Comparison of ENCODE assay signal across 26 cellular contexts in genomic region chr2:131011481-131011880, GRCh38.
"Had no signal": no experiment of that assay in that cellular context is flagged by ENCODE, and none has a peak within 500 bp of the region (broad histone marks: within the 10 kb centered on the region; RNA-seq: fewer than 3 reads in every experiment).

No MANE protein-coding gene starts in this region.

- H3K27me3 Mint-ChIP-seq: activated naive CD8-positive, alpha-beta T cell treated with anti-CD3 and anti-CD28 coated beads for 36 hours had no signal

- ATAC-seq: gastrocnemius medialis; left ventricle myocardium superior; stimulated activated naive CD8-positive, alpha-beta T cell treated with anti-CD3 and anti-CD28 coated beads, Interleukin-15, Interleukin-2, amounts not matched to agents 100 U/mL and 50 U/mL, for 24 hours; T-helper 17 cell had no signal

- H3K4me3 Mint-ChIP-seq: activated naive CD4-positive, alpha-beta T cell treated with anti-CD3 and anti-CD28 coated beads for 36 hours; activated naive CD8-positive, alpha-beta T cell treated with anti-CD3 and anti-CD28 coated beads for 36 hours; activated T-helper 1 cell treated with anti-CD3 and anti-CD28 coated beads, Interleukin-12 subunit alpha, Interleukin-12 subunit beta, Interleukin-2, Interleukin-4 antibody, amounts not matched to agents 30 ng/mL and 10 ng/mL and 1 ng/mL, durations not matched to agents 14 hours and 24 hours and 36 hours; mesothelial cell of epicardium; T-helper 17 cell had no signal

- H3K36me3 Mint-ChIP-seq: mesothelial cell of epicardium, naive B cell had no signal

- H3K4me1 ChIP-seq: gastrocnemius medialis, prostate gland, right atrium auricular region, testis had no signal

- H3K27ac Mint-ChIP-seq: activated naive CD4-positive, alpha-beta T cell treated with anti-CD3 and anti-CD28 coated beads for 36 hours; activated naive CD8-positive, alpha-beta T cell treated with anti-CD3 and anti-CD28 coated beads for 36 hours; activated T-helper 1 cell treated with anti-CD3 and anti-CD28 coated beads, Interleukin-12 subunit alpha, Interleukin-12 subunit beta, Interleukin-2, Interleukin-4 antibody, amounts not matched to agents 30 ng/mL and 10 ng/mL and 1 ng/mL, durations not matched to agents 14 hours and 24 hours and 36 hours; mesothelial cell of epicardium; naive B cell; T-helper 17 cell had no signal

- H3K36me3 ChIP-seq: brain microvascular endothelial cell, gastrocnemius medialis, ovary, prostate gland, right atrium auricular region had no signal

- H3K27ac ChIP-seq: brain microvascular endothelial cell, gastrocnemius medialis, hepatocyte, ovary, prostate gland, right atrium auricular region, testis had no signal

- H3K79me2 ChIP-seq: hepatocyte had no signal

- H3K4me2 ChIP-seq: hepatocyte had no signal

- H3K9me3 Mint-ChIP-seq: activated T-helper 1 cell treated with anti-CD3 and anti-CD28 coated beads, Interleukin-12 subunit alpha, Interleukin-12 subunit beta, Interleukin-2, Interleukin-4 antibody, amounts not matched to agents 30 ng/mL and 10 ng/mL and 1 ng/mL, durations not matched to agents 14 hours and 24 hours and 36 hours had no signal

- DNase-seq: activated CD4-positive, alpha-beta T cell treated with anti-CD3 and anti-CD28 coated beads for 1 hour; activated CD8-positive, alpha-beta memory T cell treated with anti-CD3 and anti-CD28 coated beads, Interleukin-2, amount 50 U/mL, for 4 hours; activated effector memory CD4-positive, alpha-beta T cell treated with anti-CD3 and anti-CD28 coated beads, Interleukin-2, amount 50 U/mL, for 16 hours; activated naive CD4-positive, alpha-beta T cell treated with anti-CD3 and anti-CD28 coated beads for 36 hours; activated naive CD8-positive, alpha-beta T cell treated with anti-CD3 and anti-CD28 coated beads for 36 hours; activated T-cell treated with anti-CD3 and anti-CD28 coated beads, Interleukin-2, amount 50 U/mL, for 1 hour; amniotic stem cell; brain microvascular endothelial cell; dermis blood vessel endothelial cell; effector CD4-positive, alpha-beta T cell; gastrocnemius medialis; islet precursor cell; left ventricle myocardium superior; naive B cell; ovary; stimulated activated CD4-positive, alpha-beta T cell treated with anti-CD3 and anti-CD28 coated beads, Interleukin-15, amount 100 ng/mL, for 24 hours; stimulated activated naive CD8-positive, alpha-beta T cell treated with anti-CD3 and anti-CD28 coated beads, Interleukin-15, Interleukin-2, amounts not matched to agents 100 U/mL and 50 U/mL, for 24 hours; T-helper 17 cell; T1000; testis; trophoblast cell had no signal

- H3K4me3 ChIP-seq: gastrocnemius medialis, hepatocyte, ovary, prostate gland, right atrium auricular region, testis had no signal

- H3K27me3 ChIP-seq: brain microvascular endothelial cell, ovary, right atrium auricular region, testis had no signal

- H3K4me1 Mint-ChIP-seq: mesothelial cell of epicardium, naive B cell had no signal
